ENCODE assay signal across 1 cellular context in the genomic region with DNA sequence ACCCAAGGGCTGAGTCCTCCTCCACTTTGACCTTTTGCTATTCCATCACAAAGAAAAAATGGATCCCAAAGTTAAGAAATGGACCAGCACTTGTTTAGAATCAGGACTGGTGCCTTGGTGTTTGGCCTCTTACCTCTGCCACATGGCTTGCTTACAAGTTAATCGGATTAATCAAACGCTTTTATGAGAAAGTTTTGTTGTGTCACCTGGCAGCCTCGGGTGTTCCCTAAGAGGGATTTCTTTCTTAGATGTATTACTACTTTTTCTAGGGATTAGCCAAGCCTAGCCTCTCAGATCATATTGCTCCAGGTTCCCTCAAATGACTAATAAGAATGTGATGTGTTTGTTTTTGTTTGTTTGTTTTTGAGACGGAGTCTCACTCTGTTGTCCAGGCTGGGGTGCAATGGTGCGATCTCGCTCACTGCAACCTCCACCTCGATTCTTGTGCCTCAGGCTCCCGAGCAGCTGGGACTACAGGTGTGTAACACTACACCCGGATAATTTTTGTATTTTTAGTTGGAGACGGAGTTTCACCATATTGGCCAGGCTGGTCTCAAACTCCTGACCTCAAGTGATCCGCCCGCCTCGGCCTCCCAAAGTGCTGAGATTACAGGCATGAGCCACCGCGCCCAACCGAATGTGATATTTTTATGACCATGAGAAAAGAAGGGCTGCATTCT.
TF ChIP-seq lines count a peak whose summit lies in the region.

No MANE protein-coding gene starts in this region.

TF ChIP-seq in K562, 482 proteins besides CTCF, POLR2A, EP300 and RAD21 (continues in another document):
- TF ChIP-seq, protein P1, sequence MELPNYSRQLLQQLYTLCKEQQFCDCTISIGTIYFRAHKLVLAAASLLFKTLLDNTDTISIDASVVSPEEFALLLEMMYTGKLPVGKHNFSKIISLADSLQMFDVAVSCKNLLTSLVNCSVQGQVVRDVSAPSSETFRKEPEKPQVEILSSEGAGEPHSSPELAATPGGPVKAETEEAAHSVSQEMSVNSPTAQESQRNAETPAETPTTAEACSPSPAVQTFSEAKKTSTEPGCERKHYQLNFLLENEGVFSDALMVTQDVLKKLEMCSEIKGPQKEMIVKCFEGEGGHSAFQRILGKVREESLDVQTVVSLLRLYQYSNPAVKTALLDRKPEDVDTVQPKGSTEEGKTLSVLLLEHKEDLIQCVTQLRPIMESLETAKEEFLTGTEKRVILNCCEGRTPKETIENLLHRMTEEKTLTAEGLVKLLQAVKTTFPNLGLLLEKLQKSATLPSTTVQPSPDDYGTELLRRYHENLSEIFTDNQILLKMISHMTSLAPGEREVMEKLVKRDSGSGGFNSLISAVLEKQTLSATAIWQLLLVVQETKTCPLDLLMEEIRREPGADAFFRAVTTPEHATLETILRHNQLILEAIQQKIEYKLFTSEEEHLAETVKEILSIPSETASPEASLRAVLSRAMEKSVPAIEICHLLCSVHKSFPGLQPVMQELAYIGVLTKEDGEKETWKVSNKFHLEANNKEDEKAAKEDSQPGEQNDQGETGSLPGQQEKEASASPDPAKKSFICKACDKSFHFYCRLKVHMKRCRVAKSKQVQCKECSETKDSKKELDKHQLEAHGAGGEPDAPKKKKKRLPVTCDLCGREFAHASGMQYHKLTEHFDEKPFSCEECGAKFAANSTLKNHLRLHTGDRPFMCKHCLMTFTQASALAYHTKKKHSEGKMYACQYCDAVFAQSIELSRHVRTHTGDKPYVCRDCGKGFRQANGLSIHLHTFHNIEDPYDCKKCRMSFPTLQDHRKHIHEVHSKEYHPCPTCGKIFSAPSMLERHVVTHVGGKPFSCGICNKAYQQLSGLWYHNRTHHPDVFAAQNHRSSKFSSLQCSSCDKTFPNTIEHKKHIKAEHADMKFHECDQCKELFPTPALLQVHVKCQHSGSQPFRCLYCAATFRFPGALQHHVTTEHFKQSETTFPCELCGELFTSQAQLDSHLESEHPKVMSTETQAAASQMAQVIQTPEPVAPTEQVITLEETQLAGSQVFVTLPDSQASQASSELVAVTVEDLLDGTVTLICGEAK (IDR thresholded peaks at IDR 0.05), result 0 out of 2 replicates have a peak, but pooled peaks have one; percentile 32
- TF ChIP-seq, protein P1 (CRISPR knock-in tag; IDR thresholded peaks at IDR 0.05), result no peak
- TF ChIP-seq NBN (IDR thresholded peaks at IDR 0.05; ENCODE audit: low read depth) (no peak), SUPT5H (IDR thresholded peaks at IDR 0.05) (no peak), ZNF780A (CRISPR knock-in tag; IDR thresholded peaks at IDR 0.05) (no peak), MBD2 (IDR thresholded peaks at IDR 0.05; ENCODE audit: borderline replicate concordance, low read depth) (no peak), FOSL1 (tag; conservative IDR thresholded peaks at IDR 0.05) (no peak), SREBF2 (CRISPR knock-in tag; IDR thresholded peaks at IDR 0.05) (no peak), ZNF584 (CRISPR knock-in tag; IDR thresholded peaks at IDR 0.05; ENCODE audit: low read depth) (no peak), SIRT6 (IDR thresholded peaks at IDR 0.05; ENCODE audit: low read depth, low read length) (no peak), ZNF830 (CRISPR knock-in tag; IDR thresholded peaks at IDR 0.05) (no peak), ARID1B (IDR thresholded peaks at IDR 0.05) (peak; percentile 13; the same call in 1 of the 2 replicates), KDM1A (IDR thresholded peaks at IDR 0.05) (peak; percentile 42 to 56; a peak in 3 of 4 replicates), SMARCA4 (IDR thresholded peaks at IDR 0.05) (no peak), NR2C1 (IDR thresholded peaks at IDR 0.05) (no peak), NR2C1 (tag; IDR thresholded peaks at IDR 0.05) (no peak), ARNT (IDR thresholded peaks at IDR 0.05) (peak in 1 of 2 experiments; percentile 64; a peak in 1 of 4 replicates), PHF20 (IDR thresholded peaks at IDR 0.05; ENCODE audit: partially characterized antibody) (peak; percentile 50), U2AF1 (optimal IDR thresholded peaks at IDR 0.05; ENCODE audit: low read depth, low read length) (no peak), MCM5 (IDR thresholded peaks at IDR 0.05; ENCODE audit: low read depth) (no peak), RBM39 (optimal IDR thresholded peaks at IDR 0.05; ENCODE audit: low read depth, low read length) (no peak), ZNF24 (IDR thresholded peaks at IDR 0.05) (no peak), ZNF695 (CRISPR knock-in tag; IDR thresholded peaks at IDR 0.05) (no peak), ESRRB (CRISPR knock-in tag; IDR thresholded peaks at IDR 0.05; ENCODE audit: borderline replicate concordance) (no peak), ZNF311 (CRISPR knock-in tag; IDR thresholded peaks at IDR 0.05) (no peak), NFATC3 (IDR thresholded peaks at IDR 0.05) (no peak), SMARCC2 (IDR thresholded peaks at IDR 0.05; ENCODE audit: low read depth) (no peak), XRCC4 (IDR thresholded peaks at IDR 0.05; ENCODE audit: extremely low read depth, insufficient read depth, insufficient read length) (no peak), PHB (CRISPR knock-in tag; IDR thresholded peaks at IDR 0.05) (no peak), TBP (optimal IDR thresholded peaks at IDR 0.05; ENCODE audit: low read depth, low read length) (peak; percentile 19), CXXC5 (CRISPR knock-in tag; IDR thresholded peaks at IDR 0.05) (no peak), MYBL2 (IDR thresholded peaks at IDR 0.05; ENCODE audit: low read depth) (no peak), MYBL2 (CRISPR knock-in tag; IDR thresholded peaks at IDR 0.05; ENCODE audit: borderline replicate concordance) (no peak), RFX1 (IDR thresholded peaks at IDR 0.05) (no peak), HDAC1 (IDR thresholded peaks at IDR 0.05) (peak in 1 of 2 experiments; percentile 31; a peak in 1 of 4 replicates), GTF2E2 (tag; IDR thresholded peaks at IDR 0.05) (no peak), NFYB (IDR thresholded peaks at IDR 0.05; ENCODE audit: extremely low read depth, insufficient read length) (no peak), RBM25 (IDR thresholded peaks at IDR 0.05; ENCODE audit: low read depth, low read length, severe bottlenecking) (no peak), ZNF324 (CRISPR knock-in tag; IDR thresholded peaks at IDR 0.05) (no peak), TEAD2 (tag; IDR thresholded peaks at IDR 0.05) (no peak), KDM5B (IDR thresholded peaks at IDR 0.05; ENCODE audit: insufficient replicate concordance, low read depth, low read length) (no peak), GABPB2 (CRISPR knock-in tag; conservative IDR thresholded peaks at IDR 0.05) (no peak), ZNF408 (CRISPR knock-in tag; IDR thresholded peaks at IDR 0.05; ENCODE audit: low read depth) (no peak), NFIX (CRISPR knock-in tag; IDR thresholded peaks at IDR 0.05; ENCODE audit: low read depth) (no peak), ZC3H4 (CRISPR knock-in tag; IDR thresholded peaks at IDR 0.05; ENCODE audit: borderline replicate concordance) (no peak), RBM14 (IDR thresholded peaks at IDR 0.05; ENCODE audit: borderline replicate concordance, insufficient read depth, low read depth, low read length) (no peak), SIN3A (IDR thresholded peaks at IDR 0.05; ENCODE audit: borderline replicate concordance in 2 of 2, control insufficient read depth in 1 of 2, low read depth in 2 of 2, low read length in 2 of 2) (peak in 1 of 2 experiments; percentile 12; a peak in 1 of 4 replicates), FUS (optimal IDR thresholded peaks at IDR 0.05; ENCODE audit: low read depth, low read length) (no peak), ZNF785 (CRISPR knock-in tag; IDR thresholded peaks at IDR 0.05) (no peak), BCOR (IDR thresholded peaks at IDR 0.05) (peak; percentile 66; the same call in 1 of the 2 replicates)
- TF ChIP-seq, protein P2, sequence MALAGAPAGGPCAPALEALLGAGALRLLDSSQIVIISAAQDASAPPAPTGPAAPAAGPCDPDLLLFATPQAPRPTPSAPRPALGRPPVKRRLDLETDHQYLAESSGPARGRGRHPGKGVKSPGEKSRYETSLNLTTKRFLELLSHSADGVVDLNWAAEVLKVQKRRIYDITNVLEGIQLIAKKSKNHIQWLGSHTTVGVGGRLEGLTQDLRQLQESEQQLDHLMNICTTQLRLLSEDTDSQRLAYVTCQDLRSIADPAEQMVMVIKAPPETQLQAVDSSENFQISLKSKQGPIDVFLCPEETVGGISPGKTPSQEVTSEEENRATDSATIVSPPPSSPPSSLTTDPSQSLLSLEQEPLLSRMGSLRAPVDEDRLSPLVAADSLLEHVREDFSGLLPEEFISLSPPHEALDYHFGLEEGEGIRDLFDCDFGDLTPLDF (CRISPR knock-in tag; IDR thresholded peaks at IDR 0.05), result no peak
- TF ChIP-seq, protein P3, sequence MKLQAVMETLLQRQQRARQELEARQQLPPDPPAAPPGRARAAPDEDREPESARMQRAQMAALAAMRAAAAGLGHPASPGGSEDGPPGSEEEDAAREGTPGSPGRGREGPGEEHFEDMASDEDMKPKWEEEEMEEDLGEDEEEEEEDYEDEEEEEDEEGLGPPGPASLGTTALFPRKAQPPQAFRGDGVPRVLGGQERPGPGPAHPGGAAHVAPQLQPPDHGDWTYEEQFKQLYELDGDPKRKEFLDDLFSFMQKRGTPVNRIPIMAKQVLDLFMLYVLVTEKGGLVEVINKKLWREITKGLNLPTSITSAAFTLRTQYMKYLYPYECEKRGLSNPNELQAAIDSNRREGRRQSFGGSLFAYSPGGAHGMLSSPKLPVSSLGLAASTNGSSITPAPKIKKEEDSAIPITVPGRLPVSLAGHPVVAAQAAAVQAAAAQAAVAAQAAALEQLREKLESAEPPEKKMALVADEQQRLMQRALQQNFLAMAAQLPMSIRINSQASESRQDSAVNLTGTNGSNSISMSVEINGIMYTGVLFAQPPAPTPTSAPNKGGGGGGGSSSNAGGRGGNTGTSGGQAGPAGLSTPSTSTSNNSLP (IDR thresholded peaks at IDR 0.05; ENCODE audit: borderline replicate concordance, low read depth, low read length), result no peak
- TF ChIP-seq, protein P4, sequence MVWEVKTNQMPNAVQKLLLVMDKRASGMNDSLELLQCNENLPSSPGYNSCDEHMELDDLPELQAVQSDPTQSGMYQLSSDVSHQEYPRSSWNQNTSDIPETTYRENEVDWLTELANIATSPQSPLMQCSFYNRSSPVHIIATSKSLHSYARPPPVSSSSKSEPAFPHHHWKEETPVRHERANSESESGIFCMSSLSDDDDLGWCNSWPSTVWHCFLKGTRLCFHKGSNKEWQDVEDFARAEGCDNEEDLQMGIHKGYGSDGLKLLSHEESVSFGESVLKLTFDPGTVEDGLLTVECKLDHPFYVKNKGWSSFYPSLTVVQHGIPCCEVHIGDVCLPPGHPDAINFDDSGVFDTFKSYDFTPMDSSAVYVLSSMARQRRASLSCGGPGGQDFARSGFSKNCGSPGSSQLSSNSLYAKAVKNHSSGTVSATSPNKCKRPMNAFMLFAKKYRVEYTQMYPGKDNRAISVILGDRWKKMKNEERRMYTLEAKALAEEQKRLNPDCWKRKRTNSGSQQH (CRISPR knock-in tag; IDR thresholded peaks at IDR 0.05), result no peak
- TF ChIP-seq, protein P5, sequence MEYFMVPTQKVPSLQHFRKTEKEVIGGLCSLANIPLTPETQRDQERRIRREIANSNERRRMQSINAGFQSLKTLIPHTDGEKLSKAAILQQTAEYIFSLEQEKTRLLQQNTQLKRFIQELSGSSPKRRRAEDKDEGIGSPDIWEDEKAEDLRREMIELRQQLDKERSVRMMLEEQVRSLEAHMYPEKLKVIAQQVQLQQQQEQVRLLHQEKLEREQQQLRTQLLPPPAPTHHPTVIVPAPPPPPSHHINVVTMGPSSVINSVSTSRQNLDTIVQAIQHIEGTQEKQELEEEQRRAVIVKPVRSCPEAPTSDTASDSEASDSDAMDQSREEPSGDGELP (CRISPR knock-in tag; IDR thresholded peaks at IDR 0.05; ENCODE audit: borderline replicate concordance), result 0 out of 2 replicates have a peak, but pooled peaks have one; percentile 11
- TF ChIP-seq, protein P6, sequence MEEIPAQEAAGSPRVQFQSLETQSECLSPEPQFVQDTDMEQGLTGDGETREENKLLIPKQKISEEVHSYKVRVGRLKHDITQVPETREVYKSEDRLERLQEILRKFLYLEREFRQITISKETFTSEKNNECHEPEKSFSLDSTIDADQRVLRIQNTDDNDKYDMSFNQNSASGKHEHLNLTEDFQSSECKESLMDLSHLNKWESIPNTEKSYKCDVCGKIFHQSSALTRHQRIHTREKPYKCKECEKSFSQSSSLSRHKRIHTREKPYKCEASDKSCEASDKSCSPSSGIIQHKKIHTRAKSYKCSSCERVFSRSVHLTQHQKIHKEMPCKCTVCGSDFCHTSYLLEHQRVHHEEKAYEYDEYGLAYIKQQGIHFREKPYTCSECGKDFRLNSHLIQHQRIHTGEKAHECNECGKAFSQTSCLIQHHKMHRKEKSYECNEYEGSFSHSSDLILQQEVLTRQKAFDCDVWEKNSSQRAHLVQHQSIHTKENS (CRISPR knock-in tag; IDR thresholded peaks at IDR 0.05), result no peak
- TF ChIP-seq, protein P7, sequence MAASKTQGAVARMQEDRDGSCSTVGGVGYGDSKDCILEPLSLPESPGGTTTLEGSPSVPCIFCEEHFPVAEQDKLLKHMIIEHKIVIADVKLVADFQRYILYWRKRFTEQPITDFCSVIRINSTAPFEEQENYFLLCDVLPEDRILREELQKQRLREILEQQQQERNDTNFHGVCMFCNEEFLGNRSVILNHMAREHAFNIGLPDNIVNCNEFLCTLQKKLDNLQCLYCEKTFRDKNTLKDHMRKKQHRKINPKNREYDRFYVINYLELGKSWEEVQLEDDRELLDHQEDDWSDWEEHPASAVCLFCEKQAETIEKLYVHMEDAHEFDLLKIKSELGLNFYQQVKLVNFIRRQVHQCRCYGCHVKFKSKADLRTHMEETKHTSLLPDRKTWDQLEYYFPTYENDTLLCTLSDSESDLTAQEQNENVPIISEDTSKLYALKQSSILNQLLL (CRISPR knock-in tag; IDR thresholded peaks at IDR 0.05; ENCODE audit: borderline replicate concordance), result no peak
